13 cellular contexts compared by ENCODE assay signal in genomic region chr3:45479627-45480026, GRCh38.
DNase-seq lines count a peak whose midpoint lies in the region; ATAC-seq and TF ChIP-seq lines count a peak whose summit lies in the region.
"Had no signal": no experiment of that assay in that cellular context is flagged by ENCODE, and none has a peak within 500 bp of the region (broad histone marks: within the 10 kb centered on the region; RNA-seq: fewer than 3 reads in every experiment).

No MANE protein-coding gene starts in this region.

- POLR2A ChIA-PET in A673 (lab: Charles Lee; ENCODE audit: low non-redundant PET) = no interaction called here
- POLR2A ChIA-PET in MCF 10A (lab: Yijun Ruan, JAX) = interaction anchor here (0.9 kb wide), 1 partner anchor 296 kb away, joined by 4 read pairs; no protein-coding TSS in a partner anchor

- H3K4me1 ChIP-seq in A673 (ENCODE audit: insufficient read depth, low read length, poor library complexity, severe bottlenecking) = no peaks in the 10 kb centered on the region
- H3K4me1 ChIP-seq: colonic mucosa had no signal

- peak overlapping the region; percentile 46 for H3K27ac Mint-ChIP-seq in MCF 10A (ENCODE audit: low read depth, unreplicated experiment)

- CTCF ChIA-PET in A673 (lab: Charles Lee) (no interaction called here), MCF 10A (lab: Yijun Ruan, JAX) (interaction anchor here (0.5 to 1.5 kb wide), 3 partner anchors 269 to 291 kb away, joined by 3 to 6 read pairs (median 3); no protein-coding TSS in a partner anchor)

- no peaks in the 10 kb centered on the region for H3K9me3 Mint-ChIP-seq in MCF 10A (ENCODE audit: unreplicated experiment)

- no peak overlapping the region for H3K4me3 ChIP-seq in A673 (ENCODE audit: low read depth, low read length, poor library complexity, severe bottlenecking)
- H3K4me3 ChIP-seq in dorsolateral prefrontal cortex = no peak overlapping the region
- H3K4me3 ChIP-seq: colonic mucosa had no signal

- intact Hi-C loops in A673 (cut with micrococcal nuclease; ENCODE audit: unreplicated experiment) (no loop called here), MCF 10A (cut with micrococcal nuclease) (no loop called here), dorsolateral prefrontal cortex (cut with DNase I) (no loop called here)

- no peaks in the 10 kb centered on the region for H3K36me3 ChIP-seq in A673 (ENCODE audit: insufficient read depth, low read length, poor library complexity, severe bottlenecking)
- H3K36me3 ChIP-seq: colonic mucosa had no signal

- H3K9me3 ChIP-seq in A673 (ENCODE audit: low read depth, low read length, poor library complexity, severe bottlenecking) = no peaks in the 10 kb centered on the region
- H3K9me3 ChIP-seq: colonic mucosa had no signal

- peak; percentile 17 for DNase-seq in A673 (ENCODE audit: low spot score)
- DNase-seq in HS-5 (ENCODE audit: low read depth) = peak; percentile 56
- DNase-seq in MCF 10A (ENCODE audit: unreplicated experiment) = peak; percentile 68
- peak; percentile 67 for DNase-seq in islet precursor cell
- no peak for DNase-seq in dorsolateral prefrontal cortex
- DNase-seq in activated CD4-positive, alpha-beta T cell treated with anti-CD3 and anti-CD28 coated beads for 4 hours = no peak
- no peak for DNase-seq in activated gamma-delta T cell treated with Interleukin-2 at 50 U/mL for 16 hours
- DNase-seq: activated CD4-positive, CD25-positive, alpha-beta regulatory T cell; H9; NCI-H510A treated with DMSO at 0.1 percent for 48 hours; Right ventricle myocardium superior had no signal

- H3K27me3 Mint-ChIP-seq in MCF 10A (ENCODE audit: insufficient read depth, unreplicated experiment) = no peaks in the 10 kb centered on the region

- no peak for ATAC-seq in GM18858 (IDR thresholded peaks at IDR 0.05; ENCODE audit: unreplicated experiment)

- peaks cover 25% of the 10 kb centered on the region for H3K4me1 Mint-ChIP-seq in MCF 10A (ENCODE audit: insufficient read depth, unreplicated experiment)

- H3K27me3 ChIP-seq in A673 (replicated peaks; ENCODE audit: insufficient read depth, low read depth, low read length, poor library complexity) (no peaks in the 10 kb centered on the region), dorsolateral prefrontal cortex (no peaks in the 10 kb centered on the region)
- H3K27me3 ChIP-seq: colonic mucosa had no signal

- peaks cover 20% of the 10 kb centered on the region for H3K36me3 Mint-ChIP-seq in MCF 10A (ENCODE audit: insufficient read depth, unreplicated experiment)

- no peak for TF ChIP-seq CTCF in A673 (conservative IDR thresholded peaks at IDR 0.05; ENCODE audit: low read depth, low read length)
- no peak for TF ChIP-seq CTCF in MCF 10A (IDR thresholded peaks at IDR 0.05; ENCODE audit: unreplicated experiment)
- no peak for TF ChIP-seq CTCF in dorsolateral prefrontal cortex (IDR thresholded peaks at IDR 0.05 in 54 of 56, conservative IDR thresholded peaks at IDR 0.05 in 2 of 56; ENCODE audit: low read depth in 1 of 56, partially characterized antibody in 56 of 56)

- no peak overlapping the region for H3K27ac ChIP-seq in A673 (ENCODE audit: low read depth, low read length, poor library complexity, severe bottlenecking)
- H3K27ac ChIP-seq in dorsolateral prefrontal cortex = no peak overlapping the region
- H3K27ac ChIP-seq: colonic mucosa had no signal

- no peak overlapping the region for H3K4me3 Mint-ChIP-seq in MCF 10A (ENCODE audit: unreplicated experiment)
- H3K4me3 Mint-ChIP-seq: H9 had no signal

- BruUV-seq in A673 (replicated peaks; lab: Mats Ljungman, UMichigan) (no TSS peak), MCF 10A (replicated peaks; lab: Mats Ljungman, UMichigan) (no TSS peak)

Comparison
In these comparisons a context has a peak if more than half of its experiments do, and no peak if none do; other contexts are left out.
1. DNase-seq: peak in A673 (single experiment), HS-5 (single experiment), MCF 10A (single experiment) and islet precursor cell (single experiment); none in dorsolateral prefrontal cortex (0 of 10), activated CD4-positive, alpha-beta T cell treated with anti-CD3 and anti-CD28 coated beads for 4 hours (0 of 2) and activated gamma-delta T cell treated with Interleukin-2 at 50 U/mL for 16 hours (single experiment).